Comparison of ENCODE assay signal across 1 cellular context in genomic region chr2:27313882-27314645, GRCh38.
TF ChIP-seq lines count a peak whose summit lies in the region.

No MANE protein-coding gene starts in this region.

TF ChIP-seq in H1, 55 proteins besides CTCF, POLR2A, EP300 and RAD21:
- TF ChIP-seq RFX5 (IDR thresholded peaks at IDR 0.05; ENCODE audit: borderline replicate concordance, low read depth, low read length) (no peak), ZNF274 (IDR thresholded peaks at IDR 0.05; ENCODE audit: borderline replicate concordance, extremely low read depth, low read length) (no peak), MAX (IDR thresholded peaks at IDR 0.05) (no peak), RNF2 (IDR thresholded peaks at IDR 0.05; ENCODE audit: borderline replicate concordance, low read depth, low read length, missing control alignments, poor library complexity, severe bottlenecking) (no peak), SP4 (IDR thresholded peaks at IDR 0.05; ENCODE audit: low read length) (no peak), CHD1 (IDR thresholded peaks at IDR 0.05; ENCODE audit: low read depth, low read length) (no peak), RXRA (IDR thresholded peaks at IDR 0.05; ENCODE audit: insufficient read depth, low read depth, low read length) (no peak), KDM4A (IDR thresholded peaks at IDR 0.05; ENCODE audit: low read depth, low read length, severe bottlenecking) (no peak), TBP (IDR thresholded peaks at IDR 0.05; ENCODE audit: low read depth, low read length) (no peak), YY1 (IDR thresholded peaks at IDR 0.05; ENCODE audit: low read depth, low read length) (no peak)
